ENCODE assay signal across 20 cellular contexts in the genomic region with DNA sequence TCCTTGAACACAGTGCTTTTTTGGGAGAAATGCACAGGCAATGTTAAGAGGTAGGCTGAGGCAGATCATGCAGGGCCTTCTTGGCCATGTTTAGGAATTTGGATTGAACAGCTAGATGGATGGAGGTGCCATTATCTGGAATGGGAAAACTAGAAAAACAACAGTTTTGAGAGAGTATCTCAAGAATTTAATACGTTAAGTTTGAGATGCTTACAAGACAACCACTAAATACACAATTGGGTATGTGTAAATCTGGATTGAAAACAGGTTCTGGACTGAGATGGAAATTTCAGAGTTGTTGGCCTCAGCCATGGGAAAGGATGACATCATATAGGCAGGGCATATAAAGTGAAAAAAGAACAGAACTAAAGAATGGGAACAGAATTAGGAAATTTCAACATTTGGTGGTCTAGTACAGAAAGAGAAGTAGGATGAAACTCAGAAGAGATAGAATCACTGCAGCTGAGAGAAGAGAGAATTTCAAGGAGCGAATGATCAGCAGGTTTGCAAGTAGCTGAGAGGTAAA. TPM values are rescaled to one million over a fixed set of nuclear protein-coding genes. Genes with fewer than 3 reads are reported as not detected.
DNase-seq lines count a peak whose midpoint lies in the region; ATAC-seq, FAIRE-seq and TF ChIP-seq lines count a peak whose summit lies in the region.
"Had no signal": no experiment of that assay in that cellular context is flagged by ENCODE, and none has a peak within 500 bp of the region (broad histone marks: within the 10 kb centered on the region; RNA-seq: fewer than 3 reads in every experiment).

No MANE protein-coding gene starts in this region.

- H3K27me3 Mint-ChIP-seq in CD4-positive, alpha-beta T cell: no peaks in the 10 kb centered on the region
- H3K27me3 Mint-ChIP-seq in CD8-positive, alpha-beta memory T cell: no peaks in the 10 kb centered on the region

- H3K9me3 Mint-ChIP-seq in CD4-positive, alpha-beta T cell: no peaks in the 10 kb centered on the region
- peaks cover 0 to 3% (median 0%) of the 10 kb centered on the region in 5 donors for H3K9me3 Mint-ChIP-seq in CD8-positive, alpha-beta memory T cell
- H3K9me3 Mint-ChIP-seq: activated T-helper 1 cell treated with anti-CD3 and anti-CD28 coated beads, Interleukin-12 subunit alpha, Interleukin-12 subunit beta, Interleukin-2, Interleukin-4 antibody, amounts not matched to agents 30 ng/mL and 10 ng/mL and 1 ng/mL, durations not matched to agents 14 hours and 24 hours and 36 hours; GM23338 had no signal

- no TSS peak for BruUV-seq in K562 (replicated peaks; lab: Mats Ljungman, UMichigan)

- no peak for TF ChIP-seq RAD21 in K562 (CRISPR knock-in tag; conservative IDR thresholded peaks at IDR 0.05 in 1 of 2, IDR thresholded peaks at IDR 0.05 in 1 of 2)

- no peak overlapping the region for H3K27ac ChIP-seq in CD4-positive, alpha-beta T cell (ENCODE audit: low read depth, low read length)
- no peak overlapping the region for H3K27ac ChIP-seq in CD8-positive, alpha-beta memory T cell (ENCODE audit: low read depth, low read length)
- H3K27ac ChIP-seq in K562 (ENCODE audit: extremely low read depth, low read depth, low read length) (no peak overlapping the region), right cardiac atrium (ENCODE audit: low read length) (no peak overlapping the region)
- H3K27ac ChIP-seq: epithelial cell of prostate, KMS-11, left lung, thoracic aorta had no signal

- no peak overlapping the region for H3K4me3 ChIP-seq in CD8-positive, alpha-beta memory T cell (ENCODE audit: low read length)
- H3K4me3 ChIP-seq in K562 (no peak overlapping the region), right cardiac atrium (ENCODE audit: low read length) (no peak overlapping the region)
- H3K4me3 ChIP-seq: GM23338, left lung, mucosa of descending colon, thoracic aorta had no signal

- CTCF ChIA-PET in CD4-positive, alpha-beta T cell (lab: Charles Lee): no interaction called here
- CTCF ChIA-PET in CD8-positive, alpha-beta memory T cell (lab: Charles Lee): interaction anchor here (1.0 to 5.3 kb wide), 2 partner anchors 13 to 37 kb away, joined by 3 to 40 read pairs; a partner anchor contains a TSS
- CTCF ChIA-PET in K562 (lab: Yijun Ruan, JAX; ENCODE audit: low intra/inter-chr PET ratio): no interaction called here

- no peak for TF ChIP-seq POLR2A in K562 (conservative IDR thresholded peaks at IDR 0.05)

- TF ChIP-seq CTCF in CD4-positive, alpha-beta T cell (IDR thresholded peaks at IDR 0.05): no peak
- TF ChIP-seq CTCF in K562 (IDR thresholded peaks at IDR 0.05 in 2 of 3, conservative IDR thresholded peaks at IDR 0.05 in 1 of 3; ENCODE audit: insufficient read depth in 2 of 3, low read depth in 1 of 3, low read length in 3 of 3): no peak

- FAIRE-seq in K562 (lab: Jason Lieb, UNC): no peak

- TF ChIP-seq EP300 in K562 (IDR thresholded peaks at IDR 0.05; ENCODE audit: low read length): no peak

- in situ Hi-C loops in K562 (cut with MboI): no loop called here

- WGBS in K562 (ENCODE audit: insufficient coverage, low coverage, missing lambda C conversion rate): 60% methylated on average over 2 of the region's 2 CpGs
- WGBS in right cardiac atrium: 63% methylated on average over 2 of the region's 2 CpGs

- peaks cover 40% of the 10 kb centered on the region for H3K4me1 ChIP-seq in CD8-positive, alpha-beta memory T cell (ENCODE audit: insufficient read depth, low read length)
- H3K4me1 ChIP-seq in K562 (replicated peaks in 1 of 2; ENCODE audit: control insufficient read depth in 2 of 2, insufficient read depth in 2 of 2, low read length in 2 of 2) (peaks cover 0 to 3% of the 10 kb centered on the region in 2 experiments; a peak in 1 of 5 replicates), right cardiac atrium (ENCODE audit: control insufficient read depth, insufficient read depth, low read length) (peaks cover 8% of the 10 kb centered on the region)

- no peaks in the 10 kb centered on the region for H3K9me3 ChIP-seq in CD4-positive, alpha-beta T cell (ENCODE audit: control insufficient read depth, low read length)
- H3K9me3 ChIP-seq in CD8-positive, alpha-beta memory T cell (ENCODE audit: low read length): no peaks in the 10 kb centered on the region
- H3K9me3 ChIP-seq in K562 (replicated peaks; ENCODE audit: control insufficient read depth, insufficient read depth, low read depth, low read length) (no peaks in the 10 kb centered on the region), right cardiac atrium (ENCODE audit: control insufficient read depth, low read length) (no peaks in the 10 kb centered on the region)
- H3K9me3 ChIP-seq: left lung, mucosa of descending colon, thoracic aorta had no signal

- no peak overlapping the region for H3K4me2 ChIP-seq in K562 (ENCODE audit: insufficient read depth, low read length)
- H3K4me2 ChIP-seq: GM23338, KMS-11 had no signal

- no peaks in the 10 kb centered on the region for H3K9me1 ChIP-seq in K562 (ENCODE audit: control insufficient read depth, insufficient read depth, low read length)

- H4K20me1 ChIP-seq in K562 (replicated peaks; ENCODE audit: control insufficient read depth, insufficient read depth, low read length): no peaks in the 10 kb centered on the region

- H3K4me1 Mint-ChIP-seq in CD4-positive, alpha-beta T cell (ENCODE audit: low read depth): peaks cover 51% of the 10 kb centered on the region
- H3K4me1 Mint-ChIP-seq in CD8-positive, alpha-beta memory T cell: peaks cover 53 to 73% (median 68%) of the 10 kb centered on the region in 3 donors

- POLR2A ChIA-PET in CD4-positive, alpha-beta T cell (lab: Charles Lee): interaction anchor here (8.9 kb wide), 1 partner anchor 37 kb away, joined by 109 read pairs; a partner anchor contains a TSS
- POLR2A ChIA-PET in CD8-positive, alpha-beta memory T cell (lab: Charles Lee): interaction anchor here (5.5 kb wide), 1 partner anchor 37 kb away, joined by 32 read pairs; a partner anchor contains a TSS
- POLR2A ChIA-PET in K562 (lab: Yijun Ruan, JAX): interaction anchor here (0.9 kb wide), 1 partner anchor 10 kb away, joined by 4 read pairs; no protein-coding TSS in a partner anchor

- no peaks in the 10 kb centered on the region for H3K36me3 ChIP-seq in CD8-positive, alpha-beta memory T cell (ENCODE audit: insufficient read depth, low read length)
- H3K36me3 ChIP-seq in K562 (ENCODE audit: control insufficient read depth, insufficient read depth, low read length): no peaks in the 10 kb centered on the region
- H3K36me3 ChIP-seq: left lung, thoracic aorta had no signal

- no peaks in the 10 kb centered on the region for H3K27me3 ChIP-seq in CD4-positive, alpha-beta T cell (ENCODE audit: control insufficient read depth, insufficient read depth, low read length)
- H3K27me3 ChIP-seq in CD8-positive, alpha-beta memory T cell (ENCODE audit: insufficient read depth, low read length, poor library complexity, severe bottlenecking): no peaks in the 10 kb centered on the region
- H3K27me3 ChIP-seq in K562 (ENCODE audit: control insufficient read depth in 2 of 2, insufficient read depth in 2 of 2, low read length in 2 of 2): no peaks in the 10 kb centered on the region
- no peaks in the 10 kb centered on the region for H3K27me3 ChIP-seq in right cardiac atrium (ENCODE audit: control insufficient read depth, insufficient read depth)
- H3K27me3 ChIP-seq: left lung had no signal

- DNase-seq in CD4-positive, alpha-beta T cell: no peak
- no peak for DNase-seq in CD8-positive, alpha-beta memory T cell
- DNase-seq in K562 (ENCODE audit: extremely low read depth in 1 of 4, low spot score in 3 of 4) (no peak), right cardiac atrium (no peak), NCI-H1092 (lab: John Stamatoyannopoulos, UW) (no peak), NCI-H2107 (lab: John Stamatoyannopoulos, UW) (no peak)
- DNase-seq: activated CD4-positive, CD25-positive, alpha-beta regulatory T cell; activated CD8-positive, alpha-beta memory T cell treated with anti-CD3 and anti-CD28 coated beads for 24 hours; Calu3; left lung; mucosa of descending colon; NCI-H1105; NCI-H2081; NCI-H510A had no signal

- peak overlapping the region; percentile 27 for H3K4me3 Mint-ChIP-seq in CD4-positive, alpha-beta T cell
- peak overlapping the region in 5 of 7 donors; percentile 0 to 45 (median 33) for H3K4me3 Mint-ChIP-seq in CD8-positive, alpha-beta memory T cell
- H3K4me3 Mint-ChIP-seq: activated T-helper 1 cell treated with anti-CD3 and anti-CD28 coated beads, Interleukin-12 subunit alpha, Interleukin-12 subunit beta, Interleukin-2, Interleukin-4 antibody, amounts not matched to agents 30 ng/mL and 10 ng/mL and 1 ng/mL, durations not matched to agents 14 hours and 24 hours and 36 hours; GM23338 had no signal

- H3K36me3 Mint-ChIP-seq in CD4-positive, alpha-beta T cell (ENCODE audit: low read depth): peaks cover 17% of the 10 kb centered on the region
- peaks cover 5 to 10% (median 7%) of the 10 kb centered on the region in 3 donors for H3K36me3 Mint-ChIP-seq in CD8-positive, alpha-beta memory T cell

- H3K79me2 ChIP-seq in K562 (ENCODE audit: control insufficient read depth, insufficient read depth, low read length): no peaks in the 10 kb centered on the region

- no peak for ATAC-seq in CD4-positive, alpha-beta T cell (ENCODE audit: poor library complexity)
- ATAC-seq in K562 (no peak), right cardiac atrium (peak; percentile 50 to 74), HG03159 (IDR thresholded peaks at IDR 0.05; ENCODE audit: unreplicated experiment) (no peak)
- ATAC-seq: GM23338, left lung, mucosa of descending colon had no signal

- intact Hi-C loops in CD4-positive, alpha-beta T cell (cut with DNase I, micrococcal nuclease): loop anchor here in 1 of 2 experiments (2.0 kb wide), 1 partner anchor 37 kb away; a partner anchor contains a TSS
- intact Hi-C loops in K562 (cut with micrococcal nuclease): no loop called here
- intact Hi-C loops in right cardiac atrium (cut with DNase I): no loop called here

- no peak overlapping the region for H3K9ac ChIP-seq in K562 (ENCODE audit: insufficient read depth in 1 of 2, low read depth in 2 of 2, low read length in 2 of 2)
- H3K9ac ChIP-seq: KMS-11 had no signal

- peak overlapping the region; percentile 72 for H3K27ac Mint-ChIP-seq in CD4-positive, alpha-beta T cell
- peak overlapping the region; percentile 6 to 95 (median 77) for H3K27ac Mint-ChIP-seq in CD8-positive, alpha-beta memory T cell
- H3K27ac Mint-ChIP-seq: activated T-helper 1 cell treated with anti-CD3 and anti-CD28 coated beads, Interleukin-12 subunit alpha, Interleukin-12 subunit beta, Interleukin-2, Interleukin-4 antibody, amounts not matched to agents 30 ng/mL and 10 ng/mL and 1 ng/mL, durations not matched to agents 14 hours and 24 hours and 36 hours; GM23338 had no signal

- H2AFZ ChIP-seq in K562 (ENCODE audit: low read depth, low read length): no peak overlapping the region
- H2AFZ ChIP-seq: GM23338 had no signal

RNA-seq across cellular contexts. Expression of a gene that starts 37.1 kb away (rescaled TPM):
- 10 to 100 TPM; 34.6 to 35.7 TPM for total RNA-seq in CD4-positive, alpha-beta T cell
- total RNA-seq in CD8-positive, alpha-beta memory T cell: 10 to 100 TPM; 54.7 to 62.5 TPM
- 38.3 TPM for polyA plus RNA-seq in CD8-positive, alpha-beta memory T cell
- total RNA-seq in K562 (2011; cell fraction: chromatin; rRNA removed; ENCODE audit: low replicate concordance): 6.1 and 37.7 TPM in 2 replicates
- 4.8 and 5.7 TPM in 2 replicates for total RNA-seq in K562 (2011; cell fraction: nucleolus; rRNA removed)
- 10.2 and 13.4 TPM in 2 replicates for total RNA-seq in K562 (2011; cell fraction: nucleoplasm; rRNA removed)
- total RNA-seq in K562 (2014; rRNA removed) (6.7 and 10.6 TPM in 2 replicates), K562 (2014; rRNA removed; fragmentation: Illumina TruSeq; extraction: Trizol) (14.6 and 16.9 TPM in 2 replicates), K562 (2015; rRNA removed; fragmentation: Illumina TruSeq; extraction: Trizol) (9.3 and 12.7 TPM in 2 replicates), K562 (2021) (13.8 TPM in 2 replicates), right cardiac atrium (10 to 100 TPM; 12.6 to 18.6 (median 17.0) TPM)
- polyA plus RNA-seq in K562 (2011; rRNA removed) (8.9 and 9.3 TPM in 2 replicates), K562 (2014; fragmentation: Illumina TruSeq; extraction: Trizol) (11.2 and 13.6 TPM in 2 replicates), K562 (2014; fragmentation: Nextera tagmentation; extraction: Ambion mirVana) (1 to 10 TPM; 5.8 to 7.0 TPM), K562 (2014; rRNA removed) (8.5 and 11.0 TPM in 2 replicates), right cardiac atrium (5.9 TPM)
- polyA plus RNA-seq in K562 (2011; cell fraction: cytosol; rRNA removed): 4.6 and 7.1 TPM in 2 replicates
- polyA plus RNA-seq in K562 (2011; cell fraction: nucleus; rRNA removed): 6.2 and 6.6 TPM in 2 replicates
- 10.0 and 22.1 TPM in 2 replicates for polyA plus RNA-seq in K562 (2012)
- 33.3 and 40.5 TPM in 2 replicates for polyA minus RNA-seq in K562 (2011; rRNA and poly(A)+ RNA removed)
- 10.1 and 10.2 TPM in 2 replicates for polyA minus RNA-seq in K562 (2011; cell fraction: cytosol; rRNA and poly(A)+ RNA removed)
- polyA minus RNA-seq in K562 (2011; cell fraction: nucleus; rRNA and poly(A)+ RNA removed): 6.5 and 10.6 TPM in 2 replicates

Comparison
In these comparisons a context has a peak if more than half of its experiments do, and no peak if none do; other contexts are left out.
1. ATAC-seq: peak in right cardiac atrium (2 of 2); none in CD4-positive, alpha-beta T cell (single experiment), K562 (single experiment) and HG03159 (single experiment).